In genomic region chrX:47854474-47854873, GRCh38 we compare ENCODE assay signal across 8 cellular contexts. TPM values are rescaled to one million over a fixed set of nuclear protein-coding genes. Genes with fewer than 3 reads are reported as not detected.
DNase-seq lines count a peak whose midpoint lies in the region; ATAC-seq, FAIRE-seq and TF ChIP-seq lines count a peak whose summit lies in the region.

No MANE protein-coding gene starts in this region.

- no peak overlapping the region for H3K4me3 ChIP-seq in NB4 (ENCODE audit: low read depth, low read length)

- ATAC-seq in left lobe of liver, result peak; percentile 93
- no peak for ATAC-seq in GM18498 (IDR thresholded peaks at IDR 0.05; ENCODE audit: unreplicated experiment)
- no peak for ATAC-seq in HG02885 (IDR thresholded peaks at IDR 0.05; ENCODE audit: poor library complexity, unreplicated experiment)

- DNase-seq in D721Med (ENCODE audit: insufficient read length, low spot score) (no peak), NB4 (ENCODE audit: low read depth) (peak; percentile 32), astrocyte of the hippocampus (ENCODE audit: low read depth, low spot score) (peak; percentile 42), left lobe of liver (ENCODE audit: low spot score) (peak; percentile 45), germinal center (ENCODE audit: low spot score) (no peak)
- no peak for DNase-seq in NK-92 treated with Interleukin-12 subunit alpha and Interleukin-12 subunit beta, amount 100 ng/mL, for 24 hours (lab: John Stamatoyannopoulos, UW)

- FAIRE-seq in D721Med (lab: Jason Lieb, UNC), result peak; percentile 51

- TF ChIP-seq POLR2A in NB4 (IDR thresholded peaks at IDR 0.05; ENCODE audit: extremely low read depth, insufficient read length), result no peak

- TF ChIP-seq CTCF in D721Med (IDR thresholded peaks at IDR 0.05; ENCODE audit: insufficient read depth, missing control alignments) (peak; percentile 62), NB4 (IDR thresholded peaks at IDR 0.05; ENCODE audit: low read depth, low read length) (peak; percentile 15)

RNA-seq across cellular contexts. Expression of gene ZNF81, which starts 17.8 kb away (rescaled TPM):
- 5.3 TPM for total RNA-seq in left lobe of liver

Comparison
In these comparisons a context has a peak if more than half of its experiments do, and no peak if none do; other contexts are left out.
1. DNase-seq: peak in NB4 (single experiment), astrocyte of the hippocampus (single experiment) and left lobe of liver (single experiment); none in D721Med (single experiment), NK-92 treated with Interleukin-12 subunit alpha and Interleukin-12 subunit beta, amount 100 ng/mL, for 24 hours (single experiment) and germinal center (single experiment).